7 cellular contexts compared by ENCODE assay signal in genomic region chr4:98482503-98482846, GRCh38.
DNase-seq lines count a peak whose midpoint lies in the region; ATAC-seq, FAIRE-seq and TF ChIP-seq lines count a peak whose summit lies in the region.

No MANE protein-coding gene starts in this region.

- H4K5ac ChIP-seq in H1 (ENCODE audit: insufficient read length, low read depth, low read length) = no peak overlapping the region

- H2AFZ ChIP-seq in H1 (ENCODE audit: low read length) = no peak overlapping the region

- H4K20me1 ChIP-seq in H1 (replicated peaks in 1 of 2; ENCODE audit: control insufficient read depth in 1 of 2, insufficient read depth in 2 of 2, low read length in 2 of 2) = no peaks in the 10 kb centered on the region

- H3K23me2 ChIP-seq in H1 (ENCODE audit: low read depth, low read length) = no peaks in the 10 kb centered on the region

- no peaks in the 10 kb centered on the region for H3K79me2 ChIP-seq in H1 (ENCODE audit: control insufficient read depth in 1 of 2, insufficient read depth in 2 of 2, low read length in 2 of 2)

- H2BK20ac ChIP-seq in H1 (ENCODE audit: low read length) = no peak overlapping the region

- H3K23ac ChIP-seq in H1 (ENCODE audit: insufficient read length) = no peak overlapping the region

- no peak for TF ChIP-seq CTCF in H1 (IDR thresholded peaks at IDR 0.05; ENCODE audit: control extremely low read depth in 1 of 3, insufficient read depth in 1 of 3, low read depth in 1 of 3, low read length in 3 of 3)

- TF ChIP-seq POLR2A in H1 (IDR thresholded peaks at IDR 0.05; ENCODE audit: control extremely low read depth in 1 of 2, low read depth in 2 of 2, low read length in 2 of 2) = no peak

- H3K4me2 ChIP-seq in H1 (ENCODE audit: insufficient read depth in 1 of 2, low read depth in 2 of 2, low read length in 2 of 2) = no peak overlapping the region

- TF ChIP-seq RAD21 in H1 (IDR thresholded peaks at IDR 0.05 in 1 of 2, conservative IDR thresholded peaks at IDR 0.05 in 1 of 2; ENCODE audit: low read depth in 2 of 2, low read length in 2 of 2) = no peak

- FAIRE-seq in H1 (lab: Jason Lieb, UNC) = no peak

- CTCF ChIA-PET in H1 (lab: Charles Lee; ENCODE audit: partially characterized antibody) = interaction anchor here (0.9 to 3.1 kb wide), 6 partner anchors 10 to 33 kb away, joined by 3 to 12 read pairs (median 4); no protein-coding TSS in a partner anchor

- no peak for TF ChIP-seq EP300 in H1 (IDR thresholded peaks at IDR 0.05; ENCODE audit: borderline replicate concordance in 1 of 2, low read depth in 2 of 2, low read length in 2 of 2)

- no peak overlapping the region for H2AK5ac ChIP-seq in H1 (ENCODE audit: low read depth, low read length)

- H2BK5ac ChIP-seq in H1 (ENCODE audit: low read depth, low read length) = 0 out of 2 replicates have a peak overlapping the region, but pooled peaks have one; percentile 30

- no peak overlapping the region for H2BK15ac ChIP-seq in H1 (ENCODE audit: low read length)

- peak; percentile 34 for ATAC-seq in GM18907 (IDR thresholded peaks at IDR 0.05; ENCODE audit: unreplicated experiment)
- peak; percentile 24 for ATAC-seq in GM21529 (IDR thresholded peaks at IDR 0.05; ENCODE audit: unreplicated experiment)
- peak; percentile 24 for ATAC-seq in HG03159 (IDR thresholded peaks at IDR 0.05; ENCODE audit: unreplicated experiment)

- H3K9me3 ChIP-seq in H1 (ENCODE audit: insufficient read depth in 2 of 2, low read depth in 1 of 2, low read length in 1 of 2) = no peaks in the 10 kb centered on the region

- no peak overlapping the region for H3K9ac ChIP-seq in H1 (replicated peaks in 1 of 4; ENCODE audit: extremely low read depth in 1 of 4, low read depth in 3 of 4, low read length in 3 of 4)

- H3K14ac ChIP-seq in H1 (ENCODE audit: insufficient read length) = no peak overlapping the region

- no peak overlapping the region for H4K91ac ChIP-seq in H1 (replicated peaks; ENCODE audit: insufficient read length, low read length)

- POLR2A ChIA-PET in H1 (lab: Charles Lee; ENCODE audit: partially characterized antibody) = interaction anchor here (1.1 kb wide), 1 partner anchor 176 kb away, joined by 3 read pairs; the partner anchor contains the start of gene TSPAN5

- 80% methylated on average over 3 of the region's 3 CpGs; no CpG with 5 or more reads in 1 of the 2 experiments for WGBS in H1 (ENCODE audit: extremely low coverage in 1 of 2, insufficient coverage in 1 of 2, insufficient read length in 1 of 2, insufficient replicate concordance in 2 of 2, low coverage in 1 of 2, low lambda C conversion rate in 2 of 2, missing lambda C conversion rate in 1 of 2), 2 experiments

- no peaks in the 10 kb centered on the region for H3K79me1 ChIP-seq in H1 (ENCODE audit: low read depth, low read length)

- H2BK12ac ChIP-seq in H1 (ENCODE audit: low read depth, low read length) = no peak overlapping the region

- H4K8ac ChIP-seq in H1 (ENCODE audit: extremely low read depth, insufficient read depth, low read length) = no peak overlapping the region

- H3K56ac ChIP-seq in H1 (replicated peaks; ENCODE audit: insufficient read length, low read depth, low read length) = no peak overlapping the region

- H2BK120ac ChIP-seq in H1 (replicated peaks; ENCODE audit: low read depth, low read length) = no peak overlapping the region

- no peak overlapping the region for H3K4ac ChIP-seq in H1 (replicated peaks; ENCODE audit: insufficient read length, low read depth, low read length)

- no peak overlapping the region for H3K18ac ChIP-seq in H1 (ENCODE audit: extremely low read depth, low read length)

- no peak overlapping the region for H3K27ac ChIP-seq in H1 (ENCODE audit: low read depth, low read length)

- H3K27me3 ChIP-seq in H1 (replicated peaks in 1 of 4; ENCODE audit: control insufficient read depth in 3 of 4, extremely low read depth in 1 of 4, insufficient read depth in 3 of 4, low read length in 3 of 4) = no peaks in the 10 kb centered on the region

- peaks cover 0 to 14% (median 6%) of the 10 kb centered on the region in 4 experiments; a peak in 3 of 7 replicates for H3K4me1 ChIP-seq in H1 (replicated peaks in 1 of 4; ENCODE audit: control insufficient read depth in 3 of 4, insufficient read depth in 4 of 4, low read length in 3 of 4)

- no peaks in the 10 kb centered on the region for H3K36me3 ChIP-seq in H1 (ENCODE audit: control insufficient read depth in 2 of 4, insufficient read depth in 4 of 4, low read length in 3 of 4)

- H3K4me3 ChIP-seq in H1 (ENCODE audit: extremely low read depth in 1 of 4, insufficient read depth in 2 of 4, low read depth in 3 of 4, low read length in 4 of 4) = no peak overlapping the region

- no peak for DNase-seq in H1 (ENCODE audit: low read depth in 1 of 2, low spot score in 2 of 2)
- DNase-seq in T-helper 9 cell = no peak
- DNase-seq in Ammon's horn (ENCODE audit: low spot score) = no peak
- no peak for DNase-seq in NCI-H1105 (lab: John Stamatoyannopoulos, UW)

TF ChIP-seq in H1, 55 proteins besides CTCF, POLR2A, EP300 and RAD21:
- TF ChIP-seq EZH2 (IDR thresholded peaks at IDR 0.05; ENCODE audit: low read depth, low read length, severe bottlenecking) (no peak), PHF8 (conservative IDR thresholded peaks at IDR 0.05; ENCODE audit: low read depth, low read length) (no peak), BRCA1 (IDR thresholded peaks at IDR 0.05; ENCODE audit: low read depth, low read length) (no peak), GABPA (IDR thresholded peaks at IDR 0.05; ENCODE audit: borderline replicate concordance, insufficient read depth, low read length) (no peak), HDAC6 (IDR thresholded peaks at IDR 0.05; ENCODE audit: low read depth, low read length) (no peak)
